Comparison of ENCODE assay signal across 8 cellular contexts in the genomic region with DNA sequence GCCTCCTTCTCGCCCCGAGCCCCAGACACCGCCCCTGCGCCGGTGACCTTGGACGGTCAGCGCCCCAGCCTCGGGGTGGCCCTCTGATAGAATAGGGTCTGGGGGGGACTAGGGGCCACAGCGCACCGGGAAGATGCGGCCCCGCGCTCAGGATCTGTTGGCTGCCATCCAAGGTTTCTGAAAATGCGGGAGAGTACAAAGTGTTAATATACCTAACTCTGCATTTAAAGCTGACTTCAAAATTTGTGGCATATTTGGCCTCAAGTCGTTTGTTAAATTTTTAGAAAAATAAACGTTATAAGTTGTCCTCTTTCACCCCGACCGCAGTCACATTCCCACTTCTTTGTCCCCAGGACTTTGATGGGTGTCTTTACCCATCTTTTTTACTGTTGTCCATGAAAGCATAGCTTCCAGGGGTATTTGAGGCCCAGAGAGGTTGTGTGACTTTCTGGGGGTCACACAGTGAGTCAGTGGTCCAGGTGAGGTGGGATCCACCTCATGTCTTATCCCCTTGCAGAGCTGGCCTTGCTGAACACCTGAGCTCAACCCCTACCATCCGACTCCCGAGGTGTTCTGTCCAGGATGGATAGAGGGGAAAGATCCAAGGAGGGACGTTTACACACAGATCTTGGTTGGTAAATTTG. TPM values are rescaled to one million over a fixed set of nuclear protein-coding genes. Genes with fewer than 3 reads are reported as not detected.
A peak's percentile ranks its signal among the peaks of the same experiment; 100 is the strongest.
DNase-seq lines count a peak whose midpoint lies in the region; ATAC-seq and TF ChIP-seq lines count a peak whose summit lies in the region.

No MANE protein-coding gene starts in this region.

- H3K4me1 ChIP-seq in right lobe of liver: peaks cover 0 to 10% (median 0%) of the 10 kb centered on the region in 4 donors
- H3K4me1 ChIP-seq in tibial nerve: peaks cover 0 to 34% (median 16%) of the 10 kb centered on the region in 4 donors

- no peaks in the 10 kb centered on the region for H3K9me3 Mint-ChIP-seq in activated T-cell treated with anti-CD3 and anti-CD28 coated beads, Interleukin-2, amount 50 U/mL, for 24 hours
- no peaks in the 10 kb centered on the region for H3K9me3 Mint-ChIP-seq in activated naive CD8-positive, alpha-beta T cell treated with anti-CD3 and anti-CD28 coated beads for 36 hours

- intact Hi-C loops in right lobe of liver (cut with DNase I): loop anchor here in 1 of 2 donors (10.0 kb wide), 1 partner anchor 309 kb away; no protein-coding TSS in a partner anchor

- TF ChIP-seq CTCF in right lobe of liver (IDR thresholded peaks at IDR 0.05) (no peak), tibial nerve (IDR thresholded peaks at IDR 0.05) (no peak)

- H3K27me3 ChIP-seq in right lobe of liver: no peaks in the 10 kb centered on the region
- no peaks in the 10 kb centered on the region for H3K27me3 ChIP-seq in tibial nerve

- no peak for DNase-seq in activated T-cell treated with anti-CD3 and anti-CD28 coated beads, Interleukin-2, amount 50 U/mL, for 24 hours
- no peak for DNase-seq in activated T-cell treated with anti-CD3 and anti-CD28 coated beads for 4 hours
- DNase-seq in activated naive CD8-positive, alpha-beta T cell treated with anti-CD3 and anti-CD28 coated beads for 36 hours: no peak
- DNase-seq in right lobe of liver: no peak
- DNase-seq in tibial nerve (ENCODE audit: low spot score in 2 of 2): no peak
- DNase-seq in KG1 (lab: John Stamatoyannopoulos, UW): no peak
- no peak for DNase-seq in kidney glomerular epithelial cell (lab: John Stamatoyannopoulos, UW)

- H3K4me3 ChIP-seq in right lobe of liver (peak overlapping the region; percentile 36 to 63 (median 50)), tibial nerve (peak overlapping the region; percentile 51 to 67 (median 58))

- TF ChIP-seq POLR2A in right lobe of liver (IDR thresholded peaks at IDR 0.05) (no peak), tibial nerve (IDR thresholded peaks at IDR 0.05) (no peak)

- ATAC-seq in right lobe of liver (no peak), HG03045 (IDR thresholded peaks at IDR 0.05; ENCODE audit: unreplicated experiment) (no peak)

- WGBS in right lobe of liver (ENCODE audit: insufficient coverage, low coverage, low lambda C conversion rate, missing lambda C conversion rate): 14% methylated on average over 13 of the region's 21 CpGs
- 26 to 39% methylated on average over 8 to 14 of the region's 21 CpGs for WGBS in tibial nerve, 2 donors

- H3K27ac ChIP-seq in right lobe of liver: no peak overlapping the region
- peak overlapping the region; percentile 14 to 77 (median 38) for H3K27ac ChIP-seq in tibial nerve

- H3K27ac Mint-ChIP-seq in activated T-cell treated with anti-CD3 and anti-CD28 coated beads, Interleukin-2, amount 50 U/mL, for 24 hours: peak overlapping the region; percentile 83
- peak overlapping the region; percentile 89 for H3K27ac Mint-ChIP-seq in activated naive CD8-positive, alpha-beta T cell treated with anti-CD3 and anti-CD28 coated beads for 36 hours

- H3K4me1 Mint-ChIP-seq in activated T-cell treated with anti-CD3 and anti-CD28 coated beads, Interleukin-2, amount 50 U/mL, for 24 hours (ENCODE audit: low read depth): peaks cover 41% of the 10 kb centered on the region
- H3K4me1 Mint-ChIP-seq in activated naive CD8-positive, alpha-beta T cell treated with anti-CD3 and anti-CD28 coated beads for 36 hours: peaks cover 30% of the 10 kb centered on the region

- H3K27me3 Mint-ChIP-seq in activated T-cell treated with anti-CD3 and anti-CD28 coated beads, Interleukin-2, amount 50 U/mL, for 24 hours: peaks cover 5% of the 10 kb centered on the region
- no peaks in the 10 kb centered on the region for H3K27me3 Mint-ChIP-seq in activated naive CD8-positive, alpha-beta T cell treated with anti-CD3 and anti-CD28 coated beads for 36 hours

- H3K4me3 Mint-ChIP-seq in activated T-cell treated with anti-CD3 and anti-CD28 coated beads, Interleukin-2, amount 50 U/mL, for 24 hours: peak overlapping the region; percentile 72
- H3K4me3 Mint-ChIP-seq in activated naive CD8-positive, alpha-beta T cell treated with anti-CD3 and anti-CD28 coated beads for 36 hours: peak overlapping the region; percentile 83

- H3K36me3 Mint-ChIP-seq in activated T-cell treated with anti-CD3 and anti-CD28 coated beads, Interleukin-2, amount 50 U/mL, for 24 hours (ENCODE audit: low read depth): no peaks in the 10 kb centered on the region
- H3K36me3 Mint-ChIP-seq in activated naive CD8-positive, alpha-beta T cell treated with anti-CD3 and anti-CD28 coated beads for 36 hours: peaks cover 6% of the 10 kb centered on the region

- TF ChIP-seq EP300 in tibial nerve (IDR thresholded peaks at IDR 0.05): no peak

- no peaks in the 10 kb centered on the region for H3K9me3 ChIP-seq in right lobe of liver
- H3K9me3 ChIP-seq in tibial nerve: no peaks in the 10 kb centered on the region

- H3K36me3 ChIP-seq in right lobe of liver (no peaks in the 10 kb centered on the region), tibial nerve (peaks cover 0 to 11% (median 0%) of the 10 kb centered on the region in 3 donors)

RNA-seq across cellular contexts. Expression of gene NT5M, which starts 0.8 kb away (rescaled TPM):
- 1 to 10 TPM; 6.1 to 6.5 TPM for total RNA-seq in activated naive CD8-positive, alpha-beta T cell treated with anti-CD3 and anti-CD28 coated beads for 36 hours
- 1 to 10 TPM in 2 of 6 experiments, under 1 TPM in 4; 0.51 to 3.0 (median 0.87) TPM for total RNA-seq in right lobe of liver
- total RNA-seq in tibial nerve: 10 to 100 TPM in 1 of 4 donors, 1 to 10 TPM in 3; 4.8 to 11.2 (median 7.7) TPM

RNA-seq across cellular contexts. Expression of gene COPS3, which starts 22.9 kb away (rescaled TPM):
- 100 to 1,000 TPM; 133 to 141 TPM for total RNA-seq in activated naive CD8-positive, alpha-beta T cell treated with anti-CD3 and anti-CD28 coated beads for 36 hours
- 10 to 100 TPM; 19.7 to 33.0 (median 25.8) TPM for total RNA-seq in right lobe of liver
- 10 to 100 TPM; 15.7 to 58.8 (median 47.6) TPM for total RNA-seq in tibial nerve

Comparison
In these comparisons a context has a peak if more than half of its experiments do, and no peak if none do; other contexts are left out.
1. H3K27ac ChIP-seq: peak in tibial nerve (4 of 4); none in right lobe of liver (0 of 3).